ENCODE assay signal across 3 cellular contexts in genomic region chr15:39860200-39860599, GRCh38.
TF ChIP-seq lines count a peak whose summit lies in the region.

No MANE protein-coding gene starts in this region.

TF ChIP-seq in SK-N-SH, 30 proteins besides CTCF, POLR2A, EP300 and RAD21:
- TF ChIP-seq FOSL2 (IDR thresholded peaks at IDR 0.05; ENCODE audit: borderline replicate concordance, low read depth), result no peak
- TF ChIP-seq POLR2AphosphoS5 (IDR thresholded peaks at IDR 0.05; ENCODE audit: low read depth, low read length), result no peak
- TF ChIP-seq JUND (IDR thresholded peaks at IDR 0.05), result no peak
- TF ChIP-seq FOXM1 (IDR thresholded peaks at IDR 0.05; ENCODE audit: low read depth), result no peak
- no peak for TF ChIP-seq SIN3A (IDR thresholded peaks at IDR 0.05; ENCODE audit: borderline replicate concordance, low read depth, low read length)
- TF ChIP-seq EZH2phosphoT487 (IDR thresholded peaks at IDR 0.05; ENCODE audit: borderline replicate concordance, low read depth), result no peak
- no peak for TF ChIP-seq YY1 (IDR thresholded peaks at IDR 0.05; ENCODE audit: low read depth)
- TF ChIP-seq MEF2A (IDR thresholded peaks at IDR 0.05; ENCODE audit: borderline replicate concordance, low read depth), result no peak

TF ChIP-seq in SK-N-SH treated with all-trans-retinoic acid at 6 μM for 48 hours, 23 proteins besides CTCF, POLR2A, EP300 and RAD21:
- TF ChIP-seq TSHZ2 (CRISPR knock-in tag; IDR thresholded peaks at IDR 0.05) (no peak), ZNF565 (CRISPR knock-in tag; conservative IDR thresholded peaks at IDR 0.05; ENCODE audit: low read depth) (no peak), TCF4 (CRISPR knock-in tag; IDR thresholded peaks at IDR 0.05; ENCODE audit: borderline replicate concordance) (no peak), RARB (CRISPR knock-in tag; IDR thresholded peaks at IDR 0.05) (no peak), CSDC2 (CRISPR knock-in tag; IDR thresholded peaks at IDR 0.05) (no peak), ZC3H10 (CRISPR knock-in tag; IDR thresholded peaks at IDR 0.05) (no peak), PATZ1 (CRISPR knock-in tag; IDR thresholded peaks at IDR 0.05; ENCODE audit: borderline replicate concordance) (no peak), OSR1 (CRISPR knock-in tag; IDR thresholded peaks at IDR 0.05) (no peak), ZFP30 (CRISPR knock-in tag; IDR thresholded peaks at IDR 0.05) (no peak)
- TF ChIP-seq, protein P1, sequence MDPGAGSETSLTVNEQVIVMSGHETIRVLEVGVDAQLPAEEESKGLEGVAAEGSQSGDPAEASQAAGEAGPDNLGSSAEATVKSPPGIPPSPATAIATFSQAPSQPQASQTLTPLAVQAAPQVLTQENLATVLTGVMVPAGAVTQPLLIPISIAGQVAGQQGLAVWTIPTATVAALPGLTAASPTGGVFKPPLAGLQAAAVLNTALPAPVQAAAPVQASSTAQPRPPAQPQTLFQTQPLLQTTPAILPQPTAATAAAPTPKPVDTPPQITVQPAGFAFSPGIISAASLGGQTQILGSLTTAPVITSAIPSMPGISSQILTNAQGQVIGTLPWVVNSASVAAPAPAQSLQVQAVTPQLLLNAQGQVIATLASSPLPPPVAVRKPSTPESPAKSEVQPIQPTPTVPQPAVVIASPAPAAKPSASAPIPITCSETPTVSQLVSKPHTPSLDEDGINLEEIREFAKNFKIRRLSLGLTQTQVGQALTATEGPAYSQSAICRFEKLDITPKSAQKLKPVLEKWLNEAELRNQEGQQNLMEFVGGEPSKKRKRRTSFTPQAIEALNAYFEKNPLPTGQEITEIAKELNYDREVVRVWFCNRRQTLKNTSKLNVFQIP (CRISPR knock-in tag; IDR thresholded peaks at IDR 0.05; ENCODE audit: borderline replicate concordance, low read depth), result no peak
TF ChIP-seq in SK-N-SH treated with all-trans-retinoic acid at 6 μM for 48 hours: peak in this region for 0.

TF ChIP-seq in K562, 482 proteins besides CTCF, POLR2A, EP300 and RAD21:
- no peak for TF ChIP-seq ZBTB1 (CRISPR knock-in tag; IDR thresholded peaks at IDR 0.05; ENCODE audit: borderline replicate concordance, low read depth)
- no peak for TF ChIP-seq CEBPG (CRISPR knock-in tag; IDR thresholded peaks at IDR 0.05)
- TF ChIP-seq CEBPG (tag; conservative IDR thresholded peaks at IDR 0.05 in 1 of 2, IDR thresholded peaks at IDR 0.05 in 1 of 2), result 0 out of 4 replicates have a peak, but pooled peaks have one; percentile 35 to 38
- TF ChIP-seq, protein P2, sequence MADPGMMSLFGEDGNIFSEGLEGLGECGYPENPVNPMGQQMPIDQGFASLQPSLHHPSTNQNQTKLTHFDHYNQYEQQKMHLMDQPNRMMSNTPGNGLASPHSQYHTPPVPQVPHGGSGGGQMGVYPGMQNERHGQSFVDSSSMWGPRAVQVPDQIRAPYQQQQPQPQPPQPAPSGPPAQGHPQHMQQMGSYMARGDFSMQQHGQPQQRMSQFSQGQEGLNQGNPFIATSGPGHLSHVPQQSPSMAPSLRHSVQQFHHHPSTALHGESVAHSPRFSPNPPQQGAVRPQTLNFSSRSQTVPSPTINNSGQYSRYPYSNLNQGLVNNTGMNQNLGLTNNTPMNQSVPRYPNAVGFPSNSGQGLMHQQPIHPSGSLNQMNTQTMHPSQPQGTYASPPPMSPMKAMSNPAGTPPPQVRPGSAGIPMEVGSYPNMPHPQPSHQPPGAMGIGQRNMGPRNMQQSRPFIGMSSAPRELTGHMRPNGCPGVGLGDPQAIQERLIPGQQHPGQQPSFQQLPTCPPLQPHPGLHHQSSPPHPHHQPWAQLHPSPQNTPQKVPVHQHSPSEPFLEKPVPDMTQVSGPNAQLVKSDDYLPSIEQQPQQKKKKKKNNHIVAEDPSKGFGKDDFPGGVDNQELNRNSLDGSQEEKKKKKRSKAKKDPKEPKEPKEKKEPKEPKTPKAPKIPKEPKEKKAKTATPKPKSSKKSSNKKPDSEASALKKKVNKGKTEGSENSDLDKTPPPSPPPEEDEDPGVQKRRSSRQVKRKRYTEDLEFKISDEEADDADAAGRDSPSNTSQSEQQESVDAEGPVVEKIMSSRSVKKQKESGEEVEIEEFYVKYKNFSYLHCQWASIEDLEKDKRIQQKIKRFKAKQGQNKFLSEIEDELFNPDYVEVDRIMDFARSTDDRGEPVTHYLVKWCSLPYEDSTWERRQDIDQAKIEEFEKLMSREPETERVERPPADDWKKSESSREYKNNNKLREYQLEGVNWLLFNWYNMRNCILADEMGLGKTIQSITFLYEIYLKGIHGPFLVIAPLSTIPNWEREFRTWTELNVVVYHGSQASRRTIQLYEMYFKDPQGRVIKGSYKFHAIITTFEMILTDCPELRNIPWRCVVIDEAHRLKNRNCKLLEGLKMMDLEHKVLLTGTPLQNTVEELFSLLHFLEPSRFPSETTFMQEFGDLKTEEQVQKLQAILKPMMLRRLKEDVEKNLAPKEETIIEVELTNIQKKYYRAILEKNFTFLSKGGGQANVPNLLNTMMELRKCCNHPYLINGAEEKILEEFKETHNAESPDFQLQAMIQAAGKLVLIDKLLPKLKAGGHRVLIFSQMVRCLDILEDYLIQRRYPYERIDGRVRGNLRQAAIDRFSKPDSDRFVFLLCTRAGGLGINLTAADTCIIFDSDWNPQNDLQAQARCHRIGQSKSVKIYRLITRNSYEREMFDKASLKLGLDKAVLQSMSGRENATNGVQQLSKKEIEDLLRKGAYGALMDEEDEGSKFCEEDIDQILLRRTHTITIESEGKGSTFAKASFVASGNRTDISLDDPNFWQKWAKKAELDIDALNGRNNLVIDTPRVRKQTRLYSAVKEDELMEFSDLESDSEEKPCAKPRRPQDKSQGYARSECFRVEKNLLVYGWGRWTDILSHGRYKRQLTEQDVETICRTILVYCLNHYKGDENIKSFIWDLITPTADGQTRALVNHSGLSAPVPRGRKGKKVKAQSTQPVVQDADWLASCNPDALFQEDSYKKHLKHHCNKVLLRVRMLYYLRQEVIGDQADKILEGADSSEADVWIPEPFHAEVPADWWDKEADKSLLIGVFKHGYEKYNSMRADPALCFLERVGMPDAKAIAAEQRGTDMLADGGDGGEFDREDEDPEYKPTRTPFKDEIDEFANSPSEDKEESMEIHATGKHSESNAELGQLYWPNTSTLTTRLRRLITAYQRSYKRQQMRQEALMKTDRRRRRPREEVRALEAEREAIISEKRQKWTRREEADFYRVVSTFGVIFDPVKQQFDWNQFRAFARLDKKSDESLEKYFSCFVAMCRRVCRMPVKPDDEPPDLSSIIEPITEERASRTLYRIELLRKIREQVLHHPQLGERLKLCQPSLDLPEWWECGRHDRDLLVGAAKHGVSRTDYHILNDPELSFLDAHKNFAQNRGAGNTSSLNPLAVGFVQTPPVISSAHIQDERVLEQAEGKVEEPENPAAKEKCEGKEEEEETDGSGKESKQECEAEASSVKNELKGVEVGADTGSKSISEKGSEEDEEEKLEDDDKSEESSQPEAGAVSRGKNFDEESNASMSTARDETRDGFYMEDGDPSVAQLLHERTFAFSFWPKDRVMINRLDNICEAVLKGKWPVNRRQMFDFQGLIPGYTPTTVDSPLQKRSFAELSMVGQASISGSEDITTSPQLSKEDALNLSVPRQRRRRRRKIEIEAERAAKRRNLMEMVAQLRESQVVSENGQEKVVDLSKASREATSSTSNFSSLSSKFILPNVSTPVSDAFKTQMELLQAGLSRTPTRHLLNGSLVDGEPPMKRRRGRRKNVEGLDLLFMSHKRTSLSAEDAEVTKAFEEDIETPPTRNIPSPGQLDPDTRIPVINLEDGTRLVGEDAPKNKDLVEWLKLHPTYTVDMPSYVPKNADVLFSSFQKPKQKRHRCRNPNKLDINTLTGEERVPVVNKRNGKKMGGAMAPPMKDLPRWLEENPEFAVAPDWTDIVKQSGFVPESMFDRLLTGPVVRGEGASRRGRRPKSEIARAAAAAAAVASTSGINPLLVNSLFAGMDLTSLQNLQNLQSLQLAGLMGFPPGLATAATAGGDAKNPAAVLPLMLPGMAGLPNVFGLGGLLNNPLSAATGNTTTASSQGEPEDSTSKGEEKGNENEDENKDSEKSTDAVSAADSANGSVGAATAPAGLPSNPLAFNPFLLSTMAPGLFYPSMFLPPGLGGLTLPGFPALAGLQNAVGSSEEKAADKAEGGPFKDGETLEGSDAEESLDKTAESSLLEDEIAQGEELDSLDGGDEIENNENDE (IDR thresholded peaks at IDR 0.05; ENCODE audit: low read depth, low read length), result no peak
- TF ChIP-seq, protein P3, sequence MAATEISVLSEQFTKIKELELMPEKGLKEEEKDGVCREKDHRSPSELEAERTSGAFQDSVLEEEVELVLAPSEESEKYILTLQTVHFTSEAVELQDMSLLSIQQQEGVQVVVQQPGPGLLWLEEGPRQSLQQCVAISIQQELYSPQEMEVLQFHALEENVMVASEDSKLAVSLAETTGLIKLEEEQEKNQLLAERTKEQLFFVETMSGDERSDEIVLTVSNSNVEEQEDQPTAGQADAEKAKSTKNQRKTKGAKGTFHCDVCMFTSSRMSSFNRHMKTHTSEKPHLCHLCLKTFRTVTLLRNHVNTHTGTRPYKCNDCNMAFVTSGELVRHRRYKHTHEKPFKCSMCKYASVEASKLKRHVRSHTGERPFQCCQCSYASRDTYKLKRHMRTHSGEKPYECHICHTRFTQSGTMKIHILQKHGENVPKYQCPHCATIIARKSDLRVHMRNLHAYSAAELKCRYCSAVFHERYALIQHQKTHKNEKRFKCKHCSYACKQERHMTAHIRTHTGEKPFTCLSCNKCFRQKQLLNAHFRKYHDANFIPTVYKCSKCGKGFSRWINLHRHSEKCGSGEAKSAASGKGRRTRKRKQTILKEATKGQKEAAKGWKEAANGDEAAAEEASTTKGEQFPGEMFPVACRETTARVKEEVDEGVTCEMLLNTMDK (IDR thresholded peaks at IDR 0.05; ENCODE audit: borderline replicate concordance, insufficient read depth, low read depth, low read length, poor library complexity, severe bottlenecking), result no peak
- TF ChIP-seq ZNF77 (CRISPR knock-in tag; IDR thresholded peaks at IDR 0.05), result no peak
